16 cellular contexts compared by ENCODE assay signal in the genomic region with DNA sequence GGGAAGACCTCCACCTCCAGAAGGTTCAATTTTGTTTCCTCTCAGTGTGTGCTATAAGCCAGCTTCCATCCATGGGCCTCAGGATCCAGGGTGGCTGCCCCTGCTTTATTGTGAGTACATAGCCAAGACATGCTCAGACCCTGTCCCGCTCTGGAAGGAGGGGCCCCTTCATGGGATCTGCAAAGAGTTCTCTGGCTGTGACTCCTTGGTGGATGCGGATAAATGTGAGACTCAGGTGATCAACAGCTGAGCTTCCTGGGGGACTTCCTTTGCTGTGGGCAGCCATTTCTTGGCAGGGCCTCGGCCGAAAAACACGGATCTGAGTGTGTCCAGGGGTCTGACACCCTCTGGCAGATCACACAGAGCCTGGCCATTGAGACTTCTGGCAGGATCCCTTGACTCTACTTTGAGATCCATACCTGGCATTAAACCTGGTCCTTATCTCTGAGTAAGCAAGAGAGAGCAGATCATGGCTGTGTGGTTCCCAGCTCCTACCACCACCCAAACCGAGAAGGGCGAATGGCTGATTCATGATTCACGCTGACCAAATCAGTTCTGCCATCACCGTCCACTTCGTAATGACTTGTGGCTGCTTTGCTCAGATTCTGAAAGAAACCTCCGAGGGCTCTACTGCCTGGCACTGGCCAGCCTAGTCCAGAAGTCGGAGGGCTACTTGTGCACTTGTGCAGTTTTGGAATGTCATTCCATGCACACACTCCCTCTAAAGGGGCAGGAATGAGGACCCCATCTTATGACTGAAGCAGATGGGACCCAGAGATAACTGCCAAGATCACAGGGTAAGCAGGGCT.
A peak's percentile ranks its signal among the peaks of the same experiment; 100 is the strongest.
DNase-seq lines count a peak whose midpoint lies in the region; ATAC-seq and TF ChIP-seq lines count a peak whose summit lies in the region.
"Had no signal": no experiment of that assay in that cellular context is flagged by ENCODE, and none has a peak within 500 bp of the region (broad histone marks: within the 10 kb centered on the region; RNA-seq: fewer than 3 reads in every experiment).

No MANE protein-coding gene starts in this region.

- H3K4me3 Mint-ChIP-seq in T-helper 17 cell = no peak overlapping the region
- H3K4me3 Mint-ChIP-seq: CD4-positive, alpha-beta memory T cell had no signal

- no peaks in the 10 kb centered on the region for H3K27me3 ChIP-seq in osteoblast (ENCODE audit: insufficient read depth, low read length)
- no peaks in the 10 kb centered on the region for H3K27me3 ChIP-seq in upper lobe of right lung
- H3K27me3 ChIP-seq: BE2C had no signal

- no peaks in the 10 kb centered on the region for H3K79me2 ChIP-seq in osteoblast (ENCODE audit: insufficient read depth, low read length)

- H3K4me2 ChIP-seq in osteoblast (ENCODE audit: insufficient read depth, low read length) = no peak overlapping the region

- H3K4me1 ChIP-seq in osteoblast (ENCODE audit: insufficient read depth, low read length) = peaks cover 41% of the 10 kb centered on the region
- peaks cover 18% of the 10 kb centered on the region for H3K4me1 ChIP-seq in upper lobe of right lung
- H3K4me1 ChIP-seq: BE2C had no signal

- peaks cover 8% of the 10 kb centered on the region for H4K20me1 ChIP-seq in osteoblast (ENCODE audit: insufficient read depth, low read length)

- H3K27ac Mint-ChIP-seq in T-helper 17 cell = no peak overlapping the region
- H3K27ac Mint-ChIP-seq: CD4-positive, alpha-beta memory T cell had no signal

- H3K4me3 ChIP-seq in osteoblast (ENCODE audit: insufficient read depth, low read length) (no peak overlapping the region), upper lobe of right lung (no peak overlapping the region)

- H3K27ac ChIP-seq in osteoblast (ENCODE audit: low read depth, low read length) (peak overlapping the region; percentile 46), upper lobe of right lung (peak overlapping the region; percentile 17)
- H3K27ac ChIP-seq: HL-60 had no signal

- H3K36me3 Mint-ChIP-seq in T-helper 17 cell (ENCODE audit: low read depth) = no peaks in the 10 kb centered on the region
- H3K36me3 Mint-ChIP-seq: CD4-positive, alpha-beta memory T cell had no signal

- H2AFZ ChIP-seq in osteoblast (ENCODE audit: low read length) = no peak overlapping the region

- DNase-seq in NCI-H226 = peak; percentile 85
- peak; percentile 45 for DNase-seq in astrocyte of the hippocampus (ENCODE audit: low read depth, low spot score)
- peak; percentile 59 for DNase-seq in osteoblast (ENCODE audit: insufficient read length, low spot score, missing footprints)
- no peak for DNase-seq in upper lobe of right lung
- DNase-seq in T-helper 17 cell = no peak
- DNase-seq in DMS114 treated with DMSO at 0.1 percent for 48 hours (lab: John Stamatoyannopoulos, UW; ENCODE audit: unreplicated experiment) = no peak
- DNase-seq in NCI-H526 treated with DMSO at 0.1 percent for 48 hours (lab: John Stamatoyannopoulos, UW) = no peak
- DNase-seq: BE2C; CD4-positive, alpha-beta memory T cell; GF-D8; KG1; NCI-H1092; NCI-H2107; NCI-H345; NCI-H69 had no signal

- ATAC-seq in upper lobe of right lung (no peak), T-helper 17 cell (no peak)

- no peaks in the 10 kb centered on the region for H3K4me1 Mint-ChIP-seq in T-helper 17 cell
- H3K4me1 Mint-ChIP-seq: CD4-positive, alpha-beta memory T cell had no signal

- intact Hi-C loops in upper lobe of right lung (cut with DNase I) = no loop called here

- H3K27me3 Mint-ChIP-seq in T-helper 17 cell = peaks cover 32% of the 10 kb centered on the region

- H3K36me3 ChIP-seq in osteoblast (ENCODE audit: insufficient read depth, low read length) (peaks cover 63% of the 10 kb centered on the region), upper lobe of right lung (no peaks in the 10 kb centered on the region)
- H3K36me3 ChIP-seq: BE2C had no signal

- no peaks in the 10 kb centered on the region for H3K9me3 ChIP-seq in osteoblast (ENCODE audit: low read depth, low read length)
- no peaks in the 10 kb centered on the region for H3K9me3 ChIP-seq in upper lobe of right lung
- no peaks in the 10 kb centered on the region for H3K9me3 ChIP-seq in T-helper 17 cell (ENCODE audit: control insufficient read depth, low read length, poor library complexity, severe bottlenecking)
- H3K9me3 ChIP-seq: BE2C had no signal

- no peak for TF ChIP-seq CTCF in osteoblast (IDR thresholded peaks at IDR 0.05; ENCODE audit: extremely low read depth, low read depth, low read length)
- no peak for TF ChIP-seq CTCF in upper lobe of right lung (IDR thresholded peaks at IDR 0.05)

Comparison
In these comparisons a context has a peak if more than half of its experiments do, and no peak if none do; other contexts are left out.
1. DNase-seq: peak in NCI-H226 (single experiment), astrocyte of the hippocampus (single experiment) and osteoblast (single experiment); none in upper lobe of right lung (single experiment), T-helper 17 cell (0 of 3), DMS114 treated with DMSO at 0.1 percent for 48 hours (single experiment) and NCI-H526 treated with DMSO at 0.1 percent for 48 hours (single experiment).